Comparison of ENCODE assay signal across 1 cellular context in genomic region chr5:39732166-39732565, GRCh38.
TF ChIP-seq lines count a peak whose summit lies in the region.

No MANE protein-coding gene starts in this region.

TF ChIP-seq in K562, 482 proteins besides CTCF, POLR2A, EP300 and RAD21 (continued from another document):
- TF ChIP-seq TEAD4 (IDR thresholded peaks at IDR 0.05; ENCODE audit: low read length) (peak; percentile 55), TEAD4 (CRISPR knock-in tag; IDR thresholded peaks at IDR 0.05; ENCODE audit: borderline replicate concordance) (no peak), FOSL1 (tag; conservative IDR thresholded peaks at IDR 0.05) (no peak)
